In genomic region chr7:19519443-19519977, GRCh38 we compare ENCODE assay signal across 14 cellular contexts.
DNase-seq lines count a peak whose midpoint lies in the region; ATAC-seq and TF ChIP-seq lines count a peak whose summit lies in the region.
"Had no signal": no experiment of that assay in that cellular context is flagged by ENCODE, and none has a peak within 500 bp of the region (broad histone marks: within the 10 kb centered on the region; RNA-seq: fewer than 3 reads in every experiment).

No MANE protein-coding gene starts in this region.

- H4K20me1 ChIP-seq in mammary epithelial cell (ENCODE audit: insufficient read depth, low read length): no peaks in the 10 kb centered on the region

- no TSS peak for BruUV-seq in mammary epithelial cell (replicated peaks; lab: Mats Ljungman, UMichigan)

- TF ChIP-seq POLR2A in adrenal gland (IDR thresholded peaks at IDR 0.05): no peak

- no peaks in the 10 kb centered on the region for H3K36me3 ChIP-seq in mammary epithelial cell (ENCODE audit: insufficient read depth, low read length)
- no peaks in the 10 kb centered on the region for H3K36me3 ChIP-seq in adrenal gland (replicated peaks in 1 of 2)

- no peak overlapping the region for H2AFZ ChIP-seq in mammary epithelial cell (ENCODE audit: low read depth, low read length)

- TF ChIP-seq CTCF in mammary epithelial cell (conservative IDR thresholded peaks at IDR 0.05 in 1 of 2, IDR thresholded peaks at IDR 0.05 in 1 of 2; ENCODE audit: extremely low read depth in 1 of 2, insufficient read depth in 1 of 2, low read depth in 1 of 2, low read length in 2 of 2): no peak
- no peak for TF ChIP-seq CTCF in retinal pigment epithelial cell (conservative IDR thresholded peaks at IDR 0.05; ENCODE audit: low read depth, low read length)
- no peak for TF ChIP-seq CTCF in adrenal gland (IDR thresholded peaks at IDR 0.05)

- DNase-seq in NCI-H524 (lab: John Stamatoyannopoulos, UW): peak; percentile 39 to 58
- no peak for DNase-seq in NCI-H524 treated with DMSO at 0.1 percent for 48 hours (lab: John Stamatoyannopoulos, UW)
- peak; percentile 86 for DNase-seq in NCI-H345 (lab: John Stamatoyannopoulos, UW)
- DNase-seq in mammary epithelial cell: peak; percentile 64
- DNase-seq in retinal pigment epithelial cell (ENCODE audit: low read depth): peak; percentile 67
- no peak for DNase-seq in NCI-H526 (lab: John Stamatoyannopoulos, UW)
- DNase-seq in adrenal gland: no peak
- DNase-seq: activated CD4-positive, alpha-beta T cell treated with anti-CD3 and anti-CD28 coated beads, Interleukin-2, amount 10 ng/mL, durations not matched to agents 24 days and 14 days; activated effector memory CD4-positive, alpha-beta T cell treated with anti-CD3 and anti-CD28 coated beads, Interleukin-2, amount 50 U/mL, for 16 hours; dermis blood vessel endothelial cell; NCI-H2227 treated with DMSO at 0.1 percent for 48 hours; psoas muscle; SW 1271 had no signal

- no peak overlapping the region for H3K9ac ChIP-seq in mammary epithelial cell (ENCODE audit: insufficient read depth, low read length)

- H3K4me1 ChIP-seq in mammary epithelial cell (ENCODE audit: insufficient read depth, low read length): peaks cover 14% of the 10 kb centered on the region
- H3K4me1 ChIP-seq in adrenal gland (replicated peaks in 1 of 2): no peaks in the 10 kb centered on the region
- H3K4me1 ChIP-seq: psoas muscle had no signal

- 46% methylated on average over 3 of the region's 3 CpGs for WGBS in mammary epithelial cell (ENCODE audit: low coverage, missing lambda C conversion rate)
- 60 to 68% (median 62%) methylated on average over 3 of the region's 3 CpGs for WGBS in adrenal gland, 4 donors

- H3K4me3 ChIP-seq in mammary epithelial cell (replicated peaks in 1 of 3; ENCODE audit: insufficient read depth in 1 of 3, low read depth in 2 of 3, low read length in 3 of 3) (no peak overlapping the region), retinal pigment epithelial cell (ENCODE audit: low read length) (no peak overlapping the region), adrenal gland (no peak overlapping the region)
- H3K4me3 ChIP-seq: psoas muscle had no signal

- ATAC-seq in GM18861 (IDR thresholded peaks at IDR 0.05; ENCODE audit: unreplicated experiment): no peak

- H3K79me2 ChIP-seq in mammary epithelial cell (ENCODE audit: insufficient read depth, low read length): no peaks in the 10 kb centered on the region

- no peak overlapping the region for H3K4me2 ChIP-seq in mammary epithelial cell (ENCODE audit: insufficient read depth, low read depth, low read length)

- in situ Hi-C loops in mammary epithelial cell (cut with MboI; ENCODE audit: low sequenced_read_pairs in 2 of 2): no loop called here

- H3K27me3 ChIP-seq in mammary epithelial cell (ENCODE audit: insufficient read depth, low read length) (no peaks in the 10 kb centered on the region), adrenal gland (no peaks in the 10 kb centered on the region)

- no peak overlapping the region for H3K27ac ChIP-seq in mammary epithelial cell (ENCODE audit: insufficient read depth, low read depth, low read length)
- H3K27ac ChIP-seq in adrenal gland: no peak overlapping the region
- H3K27ac ChIP-seq: psoas muscle had no signal

- dilution Hi-C loops in mammary epithelial cell (cut with HindIII; ENCODE audit: low sequenced_read_pairs): no loop called here

- CTCF ChIA-PET in mammary epithelial cell (lab: Charles Lee; ENCODE audit: low non-redundant PET): no interaction called here

- intact Hi-C loops in mammary epithelial cell (cut with micrococcal nuclease): no loop called here
- intact Hi-C loops in adrenal gland (cut with DNase I): no loop called here

- H3K9me3 ChIP-seq in mammary epithelial cell (replicated peaks; ENCODE audit: insufficient read depth, low read length): no peaks in the 10 kb centered on the region
- H3K9me3 ChIP-seq in adrenal gland (replicated peaks in 1 of 3): no peaks in the 10 kb centered on the region
- H3K9me3 ChIP-seq: psoas muscle had no signal

Comparison
In these comparisons a context has a peak if more than half of its experiments do, and no peak if none do; other contexts are left out.
1. DNase-seq: peak in NCI-H524 (2 of 2), NCI-H345 (single experiment), mammary epithelial cell (single experiment) and retinal pigment epithelial cell (single experiment); none in NCI-H524 treated with DMSO at 0.1 percent for 48 hours (single experiment), NCI-H526 (0 of 2) and adrenal gland (0 of 7).